ENCODE assay signal across 20 cellular contexts in the genomic region with DNA sequence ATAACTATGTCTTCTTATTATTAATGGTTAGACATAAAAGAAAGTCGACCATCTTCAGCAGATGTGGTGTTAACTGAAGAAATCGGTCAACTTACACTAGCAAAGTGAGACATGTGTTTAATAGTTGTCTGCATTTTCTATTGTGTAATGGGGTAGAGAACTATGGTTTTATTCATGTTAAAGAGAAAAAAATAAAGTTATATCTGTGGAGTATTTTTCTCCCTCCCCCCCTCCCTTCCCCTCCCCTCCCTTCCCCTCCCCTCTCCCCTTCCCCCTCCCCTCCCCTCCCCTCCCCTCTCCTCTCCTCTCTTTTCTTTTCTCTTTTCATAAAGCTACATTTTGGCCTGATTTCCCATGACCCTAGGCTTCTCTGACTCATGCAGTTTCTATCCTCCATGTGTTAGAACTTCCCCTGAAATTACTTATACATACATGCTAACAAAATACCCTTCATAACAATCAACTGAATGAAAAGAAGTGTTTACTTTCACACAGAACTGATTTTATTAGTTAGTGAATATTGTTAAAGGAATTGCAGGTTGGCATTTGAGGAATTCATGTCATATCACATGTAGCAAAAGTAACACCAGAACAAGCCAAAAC.
"Had no signal": no experiment of that assay in that cellular context is flagged by ENCODE, and none has a peak within 500 bp of the region (broad histone marks: within the 10 kb centered on the region; RNA-seq: fewer than 3 reads in every experiment).

No MANE protein-coding gene starts in this region.

- H3K9me3 Mint-ChIP-seq: endodermal cell; stimulated activated memory B cell treated with anti-CD40 and anti-IgM and Interleukin-4, amounts not matched to agents 10 μg/mL and 1 μg/mL and 100 μg/mL, for 72 hours had no signal

- H3K4me3 ChIP-seq: coronary artery, heart left ventricle, mucosa of descending colon, pancreas, spleen, testis, tibial nerve had no signal

- DNase-seq: cerebellar nuclear complex; effector CD4-positive, alpha-beta T cell; endodermal cell; heart left ventricle; hippocampal formation; kidney glomerular epithelial cell; mucosa of descending colon; naive thymus-derived CD8-positive, alpha-beta T cell; nucleus accumbens; pancreas; spleen; stimulated activated CD4-positive, alpha-beta T cell treated with anti-CD3 and anti-CD28 coated beads, Interleukin-15, amount 100 ng/mL, for 24 hours; stimulated activated CD4-positive, alpha-beta T cell treated with anti-CD3 and anti-CD28 coated beads, Interleukin-1b, Interleukin-23, amount 100 ng/mL, for 48 hours; stimulated activated CD4-positive, alpha-beta T cell treated with anti-CD3 and anti-CD28 coated beads, Interleukin-4, amount 100 ng/mL, for 24 hours; testis had no signal

- H3K27me3 Mint-ChIP-seq: naive thymus-derived CD8-positive, alpha-beta T cell; progenitor cell of endocrine pancreas; stimulated activated memory B cell treated with anti-CD40 and anti-IgM and Interleukin-4, amounts not matched to agents 10 μg/mL and 1 μg/mL and 100 μg/mL, for 72 hours; stimulated activated naive CD8-positive, alpha-beta T cell treated with anti-CD3 and anti-CD28 coated beads, Interleukin-15, Interleukin-2, amounts not matched to agents 100 ng/mL and 50 ng/mL, for 24 hours had no signal

- H3K4me1 Mint-ChIP-seq: naive thymus-derived CD8-positive, alpha-beta T cell; stimulated activated memory B cell treated with anti-CD40 and anti-IgM and Interleukin-4, amounts not matched to agents 10 μg/mL and 1 μg/mL and 100 μg/mL, for 72 hours had no signal

- H3K4me3 Mint-ChIP-seq: endodermal cell; naive thymus-derived CD8-positive, alpha-beta T cell; stimulated activated memory B cell treated with anti-CD40 and anti-IgM and Interleukin-4, amounts not matched to agents 10 μg/mL and 1 μg/mL and 100 μg/mL, for 72 hours; stimulated activated naive CD8-positive, alpha-beta T cell treated with anti-CD3 and anti-CD28 coated beads, Interleukin-15, Interleukin-2, amounts not matched to agents 100 ng/mL and 50 ng/mL, for 24 hours had no signal

- H3K36me3 Mint-ChIP-seq: naive thymus-derived CD8-positive, alpha-beta T cell; stimulated activated memory B cell treated with anti-CD40 and anti-IgM and Interleukin-4, amounts not matched to agents 10 μg/mL and 1 μg/mL and 100 μg/mL, for 72 hours had no signal

- H3K27ac Mint-ChIP-seq: endodermal cell; naive thymus-derived CD8-positive, alpha-beta T cell; progenitor cell of endocrine pancreas; stimulated activated memory B cell treated with anti-CD40 and anti-IgM and Interleukin-4, amounts not matched to agents 10 μg/mL and 1 μg/mL and 100 μg/mL, for 72 hours; stimulated activated naive CD8-positive, alpha-beta T cell treated with anti-CD3 and anti-CD28 coated beads, Interleukin-15, Interleukin-2, amounts not matched to agents 100 ng/mL and 50 ng/mL, for 24 hours had no signal
